ENCODE assay signal across 10 cellular contexts in the genomic region with DNA sequence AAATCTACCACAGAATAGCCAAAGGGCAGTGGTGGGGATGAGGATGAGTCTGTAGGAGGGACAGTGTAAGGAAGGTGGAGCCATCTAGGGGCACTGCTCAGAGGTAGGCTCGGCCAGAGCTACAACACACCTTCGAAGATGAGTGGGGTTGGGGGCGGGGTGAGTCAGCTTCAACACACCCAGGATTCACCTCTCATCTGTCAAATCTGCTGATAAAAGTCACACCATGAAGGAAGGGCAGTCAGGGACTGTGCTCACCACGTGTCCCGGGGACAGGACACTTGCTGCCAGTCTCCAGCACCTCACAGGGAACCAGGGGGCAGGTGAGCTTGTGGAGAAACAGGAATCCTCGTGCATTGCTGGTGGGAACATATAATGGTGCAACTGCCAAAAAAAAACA.
DNase-seq lines count a peak whose midpoint lies in the region; ATAC-seq lines count a peak whose summit lies in the region.
"Had no signal": no experiment of that assay in that cellular context is flagged by ENCODE, and none has a peak within 500 bp of the region (broad histone marks: within the 10 kb centered on the region; RNA-seq: fewer than 3 reads in every experiment).

No MANE protein-coding gene starts in this region.

- peaks cover 19% of the 10 kb centered on the region for H3K36me3 Mint-ChIP-seq in central memory CD8-positive, alpha-beta T cell (ENCODE audit: insufficient read depth)

- DNase-seq in COLO668 (lab: John Stamatoyannopoulos, UW; ENCODE audit: unreplicated experiment) (peak; percentile 17), OCI-M2 (lab: John Stamatoyannopoulos, UW; ENCODE audit: unreplicated experiment) (no peak)
- no peak for DNase-seq in central memory CD8-positive, alpha-beta T cell (ENCODE audit: low spot score in 2 of 2)
- DNase-seq: EL had no signal

- H3K36me3 ChIP-seq in skeletal muscle tissue (ENCODE audit: control insufficient read depth in 3 of 3, insufficient read depth in 3 of 3, low read length in 3 of 3), result peaks cover 0 to 2% (median 0%) of the 10 kb centered on the region in 3 donors

- H3K27ac Mint-ChIP-seq in central memory CD8-positive, alpha-beta T cell (ENCODE audit: low read depth), result peak overlapping the region; percentile 84

- peaks cover 75 to 90% (median 83%) of the 10 kb centered on the region in 3 donors for H3K4me1 ChIP-seq in skeletal muscle tissue (ENCODE audit: control insufficient read depth in 3 of 3, insufficient read depth in 3 of 3, low read length in 3 of 3)

- peak overlapping the region in 1 of 3 donors; percentile 42 for H3K4me3 ChIP-seq in skeletal muscle tissue (ENCODE audit: low read length in 3 of 3)

- no peaks in the 10 kb centered on the region for H3K9me3 Mint-ChIP-seq in central memory CD8-positive, alpha-beta T cell

- H3K9me3 ChIP-seq in skeletal muscle tissue (ENCODE audit: control insufficient read depth in 3 of 3, low read length in 3 of 3), result no peaks in the 10 kb centered on the region

- H3K4me1 Mint-ChIP-seq in central memory CD8-positive, alpha-beta T cell, result peaks cover 82% of the 10 kb centered on the region

- H3K27ac ChIP-seq in skeletal muscle tissue (ENCODE audit: low read depth, low read length), result peak overlapping the region; percentile 28
- H3K27ac ChIP-seq: parathyroid adenoma had no signal

- peak overlapping the region in 1 of 3 donors; percentile 63 for H3K9ac ChIP-seq in skeletal muscle tissue (ENCODE audit: low read depth in 1 of 3, low read length in 3 of 3)
- H3K9ac ChIP-seq: parathyroid adenoma had no signal

- H3K27me3 ChIP-seq in skeletal muscle tissue (ENCODE audit: control insufficient read depth in 3 of 3, insufficient read depth in 3 of 3, low read length in 3 of 3), result no peaks in the 10 kb centered on the region

- H3K4me3 Mint-ChIP-seq in central memory CD8-positive, alpha-beta T cell, result peak overlapping the region; percentile 76

- ATAC-seq in activated CD4-positive, CD25-positive, alpha-beta regulatory T cell treated with anti-CD3 and anti-CD28 coated beads, Interleukin-2, amount 50 U/mL, for 24 hours, result peak; percentile 74 to 75
- no peak for ATAC-seq in central memory CD8-positive, alpha-beta T cell (replicated peaks; ENCODE audit: extremely low read depth, poor library complexity, severe bottlenecking)
- ATAC-seq in GM21528 (IDR thresholded peaks at IDR 0.05; ENCODE audit: low FRiP score, unreplicated experiment) (no peak), HG03097 (IDR thresholded peaks at IDR 0.05; ENCODE audit: low FRiP score, unreplicated experiment) (no peak), GM19395 (IDR thresholded peaks at IDR 0.05; ENCODE audit: unreplicated experiment) (no peak)

- H3K27me3 Mint-ChIP-seq in central memory CD8-positive, alpha-beta T cell, result no peaks in the 10 kb centered on the region

Comparison
In these comparisons a context has a peak if more than half of its experiments do, and no peak if none do; other contexts are left out.
1. ATAC-seq: peak in activated CD4-positive, CD25-positive, alpha-beta regulatory T cell treated with anti-CD3 and anti-CD28 coated beads, Interleukin-2, amount 50 U/mL, for 24 hours (2 of 2); none in central memory CD8-positive, alpha-beta T cell (single experiment), GM21528 (single experiment), HG03097 (single experiment) and GM19395 (single experiment).